ENCODE assay signal across 23 cellular contexts in the genomic region with DNA sequence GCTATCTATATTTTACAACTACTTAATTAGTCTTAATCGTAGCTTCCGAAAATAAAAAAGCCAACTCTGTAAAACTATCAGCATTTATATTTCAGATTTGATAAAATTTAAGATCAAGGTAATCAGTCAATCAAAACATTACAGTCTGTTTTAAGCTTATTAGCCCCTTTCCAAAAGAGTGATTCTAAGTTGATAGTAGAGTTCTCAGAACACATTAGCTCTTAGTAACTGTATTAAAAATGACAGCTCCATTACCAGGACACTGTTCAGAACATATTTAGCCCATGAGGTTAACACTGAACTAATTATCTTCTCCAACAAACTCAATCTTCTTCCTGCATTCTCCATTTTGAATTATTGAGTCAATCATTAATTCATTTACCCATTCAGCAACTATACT.
"Had no signal": no experiment of that assay in that cellular context is flagged by ENCODE, and none has a peak within 500 bp of the region (broad histone marks: within the 10 kb centered on the region; RNA-seq: fewer than 3 reads in every experiment).

No MANE protein-coding gene starts in this region.

- H3K27me3 ChIP-seq: colonic mucosa, esophagus squamous epithelium, gastroesophageal sphincter, heart left ventricle, hepatocyte, left lung had no signal

- H3K4me1 ChIP-seq: colonic mucosa, esophagus squamous epithelium, gastroesophageal sphincter, heart left ventricle, left lung, lower lobe of right lung had no signal

- H3K36me3 ChIP-seq: colonic mucosa, esophagus squamous epithelium, gastroesophageal sphincter, heart left ventricle, left lung, lower lobe of right lung had no signal

- H3K4me3 ChIP-seq: colonic mucosa, esophagus squamous epithelium, gastroesophageal sphincter, heart left ventricle, hepatocyte, left lung, lower lobe of right lung, mucosa of descending colon had no signal

- H3K79me2 ChIP-seq: hepatocyte had no signal

- H3K4me2 ChIP-seq: hepatocyte had no signal

- H3K9me3 ChIP-seq: colonic mucosa, esophagus squamous epithelium, gastroesophageal sphincter, heart left ventricle, left lung, lower lobe of right lung, mucosa of descending colon had no signal

- H2AFZ ChIP-seq: hepatocyte had no signal

- ATAC-seq: effector memory CD8-positive, alpha-beta T cell; esophagus mucosa; gastroesophageal sphincter; heart left ventricle; left cardiac atrium; left lung; left ventricle myocardium superior; lower lobe of right lung; mucosa of descending colon had no signal

- DNase-seq: colonic mucosa; cortex of kidney; effector CD8-positive, alpha-beta T cell; effector memory CD8-positive, alpha-beta T cell; endodermal cell; erythroblast; esophagus squamous epithelium; foreskin fibroblast; foreskin melanocyte; heart left ventricle; hypothalamus; immature natural killer cell; left cardiac atrium; left lung; left ventricle myocardium superior; lower lobe of right lung; mesenchymal stem cell; mucosa of descending colon; naive B cell had no signal

- H3K27ac ChIP-seq: colonic mucosa, epithelial cell of prostate, esophagus squamous epithelium, gastroesophageal sphincter, heart left ventricle, hepatocyte, left lung, lower lobe of right lung had no signal
